13 cellular contexts compared by ENCODE assay signal in the genomic region with DNA sequence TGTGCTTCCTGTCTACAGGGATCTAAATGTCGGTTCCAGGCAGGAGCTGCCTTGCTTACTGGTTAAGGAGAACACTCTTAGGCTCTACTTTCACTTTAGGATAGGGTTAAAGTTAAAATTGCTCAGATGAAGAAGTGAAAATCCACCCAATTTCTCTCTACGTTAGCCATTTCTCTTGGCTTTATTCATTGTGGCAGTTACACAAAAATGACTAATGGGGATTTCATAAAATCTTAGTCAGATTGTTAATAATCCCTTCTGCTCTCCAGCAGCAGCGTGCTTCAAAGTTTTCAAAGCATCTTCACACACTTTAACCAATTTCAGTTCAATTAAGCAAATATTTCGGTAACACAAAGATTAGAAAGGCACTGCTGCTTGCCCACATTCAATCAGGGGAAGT. TPM values are rescaled to one million over a fixed set of nuclear protein-coding genes. Genes with fewer than 3 reads are reported as not detected.
DNase-seq lines count a peak whose midpoint lies in the region; ATAC-seq, FAIRE-seq and TF ChIP-seq lines count a peak whose summit lies in the region.
"Had no signal": no experiment of that assay in that cellular context is flagged by ENCODE, and none has a peak within 500 bp of the region (broad histone marks: within the 10 kb centered on the region; RNA-seq: fewer than 3 reads in every experiment).

No MANE protein-coding gene starts in this region.

- no peaks in the 10 kb centered on the region for H3K27me3 ChIP-seq in GM12878 (replicated peaks in 1 of 2; ENCODE audit: control insufficient read depth in 2 of 2, insufficient read depth in 2 of 2, low read length in 1 of 2)
- H3K27me3 ChIP-seq in left lung = peaks cover 0 to 9% of the 10 kb centered on the region in 2 donors

- intact Hi-C loops in GM12878 (cut with micrococcal nuclease; ENCODE audit: unreplicated experiment) (no loop called here), left lung (cut with DNase I) (no loop called here)

- no peaks in the 10 kb centered on the region for H4K20me1 ChIP-seq in GM12878 (ENCODE audit: control insufficient read depth, insufficient read depth)

- no peak overlapping the region for H3K9ac ChIP-seq in GM12878 (ENCODE audit: control insufficient read depth, insufficient read depth, low read length)

- ATAC-seq in GM21390 (IDR thresholded peaks at IDR 0.05; ENCODE audit: unreplicated experiment) (peak; percentile 67), HG03378 (IDR thresholded peaks at IDR 0.05; ENCODE audit: unreplicated experiment) (peak; percentile 71), GM12878 (peak; percentile 88), left lung (no peak)

- H3K4me3 ChIP-seq in GM12878 (peak overlapping the region; percentile 9; the same call in 1 of the 2 replicates), left lung (no peak overlapping the region)

- H3K4me2 ChIP-seq in GM12878 (ENCODE audit: control insufficient read depth, insufficient read depth) = peak overlapping the region; percentile 33

- TF ChIP-seq CTCF in GM12878 (IDR thresholded peaks at IDR 0.05 in 2 of 3, conservative IDR thresholded peaks at IDR 0.05 in 1 of 3; ENCODE audit: control insufficient read depth in 2 of 3, extremely low read depth in 1 of 3, insufficient read depth in 1 of 3, low read depth in 3 of 3, low read length in 3 of 3) (no peak), left lung (IDR thresholded peaks at IDR 0.05) (no peak)

- RAD21 ChIA-PET in GM12878 (lab: Charles Lee; ENCODE audit: unreplicated experiment) = interaction anchor here (1.0 to 1.4 kb wide), 5 partner anchors 14 to 925 kb away, joined by 3 to 4 read pairs (median 3); a partner anchor contains a TSS

- no TSS peak for BruUV-seq in GM12878 (replicated peaks; lab: Mats Ljungman, UMichigan)

- no peak overlapping the region for H2AFZ ChIP-seq in GM12878 (ENCODE audit: control insufficient read depth, low read depth, low read length)

- in situ Hi-C loops in GM12878 (cut with MboI) = no loop called here

- H3K27ac ChIP-seq in GM12878 (ENCODE audit: control insufficient read depth, insufficient read depth) = peak overlapping the region; percentile 39; the same call in 1 of the 2 replicates
- no peak overlapping the region for H3K27ac ChIP-seq in left lung

- POLR2A ChIA-PET in GM12878 (lab: Charles Lee) = interaction anchor here (1.1 kb wide), 1 partner anchor 58 kb away, joined by 4 read pairs; no protein-coding TSS in a partner anchor

- no peak for TF ChIP-seq POLR2A in GM12891 (IDR thresholded peaks at IDR 0.05; ENCODE audit: low read depth, low read length)
- TF ChIP-seq POLR2A in GM12878 (IDR thresholded peaks at IDR 0.05; ENCODE audit: low read depth, low read length) = no peak

- no peaks in the 10 kb centered on the region for H3K9me3 ChIP-seq in GM12878 (replicated peaks; ENCODE audit: control insufficient read depth, insufficient read depth, low read length)
- no peaks in the 10 kb centered on the region for H3K9me3 ChIP-seq in left lung

- H3K36me3 ChIP-seq in GM12878 (ENCODE audit: control insufficient read depth in 2 of 2, insufficient read depth in 2 of 2, low read length in 1 of 2) (no peaks in the 10 kb centered on the region), left lung (no peaks in the 10 kb centered on the region)

- peak; percentile 23 to 49; a peak in 1 of 4 replicates for TF ChIP-seq EP300 in GM12878 (IDR thresholded peaks at IDR 0.05; ENCODE audit: borderline replicate concordance in 1 of 2, control insufficient read depth in 1 of 2, low read depth in 2 of 2, low read length in 2 of 2)

- SMC1A ChIA-PET in GM12878 (lab: Charles Lee; ENCODE audit: uncharacterized antibody, unreplicated experiment) = interaction anchor here (0.9 to 1.6 kb wide), 2 partner anchors 14 to 17 kb away, joined by 3 to 4 read pairs; no protein-coding TSS in a partner anchor

- TF ChIP-seq RAD21 in GM12878 (IDR thresholded peaks at IDR 0.05; ENCODE audit: insufficient read depth, low read depth, low read length) = no peak

- 0 out of 2 replicates have a peak, but pooled peaks cover 4% of the 10 kb centered on the region for H3K4me1 ChIP-seq in GM12878 (ENCODE audit: control insufficient read depth, insufficient read depth, low read length)
- H3K4me1 ChIP-seq in left lung = no peaks in the 10 kb centered on the region

- DNase-seq in GM12891 (ENCODE audit: insufficient read length, low spot score) (no peak), GM12878 (ENCODE audit: low read depth, low spot score) (peak; percentile 41), left lung (no peak), pons (ENCODE audit: low spot score) (no peak), retina (no peak), NCI-H510A (lab: John Stamatoyannopoulos, UW) (no peak)
- DNase-seq: activated CD4-positive, alpha-beta T cell treated with anti-CD3 and anti-CD28 coated beads, Interleukin-2, amount 10 ng/mL, durations not matched to agents 7 days and 5 days; AML-193; KG1; NCI-H2029 treated with DMSO at 0.1 percent for 48 hours; nephron progenitor cell had no signal

- CTCF ChIA-PET in GM12878 (lab: Yijun Ruan, JAX) = interaction anchor here (1.4 to 2.5 kb wide), 2 partner anchors 24 to 26 kb away, joined by 3 to 10 read pairs; no protein-coding TSS in a partner anchor

- FAIRE-seq in GM12891 (lab: Jason Lieb, UNC) = peak; percentile 28
- FAIRE-seq in GM12878 (lab: Jason Lieb, UNC) = no peak

- no peaks in the 10 kb centered on the region for H3K79me2 ChIP-seq in GM12878 (ENCODE audit: control insufficient read depth, insufficient read depth, low read length)

- WGBS in GM12878 (ENCODE audit: insufficient coverage, insufficient replicate concordance, low lambda C conversion rate, missing lambda C conversion rate) = 0% methylated on average over 4 of the region's 4 CpGs

TF ChIP-seq in GM12891, 5 proteins besides CTCF, POLR2A, EP300 and RAD21:
- no peak for TF ChIP-seq TAF1 (IDR thresholded peaks at IDR 0.05; ENCODE audit: low read depth, low read length)
- peak; percentile 62 for TF ChIP-seq SPI1 (IDR thresholded peaks at IDR 0.05; ENCODE audit: low read depth, low read length)
- TF ChIP-seq PAX5 (IDR thresholded peaks at IDR 0.05; ENCODE audit: insufficient read depth, low read length, severe bottlenecking) = no peak

TF ChIP-seq in GM12878, 131 proteins besides CTCF, POLR2A, EP300 and RAD21 (continues in another document):
- peak; percentile 45 for TF ChIP-seq EED (IDR thresholded peaks at IDR 0.05; ENCODE audit: low read depth)
- TF ChIP-seq ZNF24 (IDR thresholded peaks at IDR 0.05) = peak; percentile 47; the same call in 1 of the 2 replicates
- no peak for TF ChIP-seq FOXK2 (IDR thresholded peaks at IDR 0.05)
- TF ChIP-seq RELA (IDR thresholded peaks at IDR 0.05; ENCODE audit: borderline replicate concordance, partially characterized antibody) = no peak
- TF ChIP-seq ETV6 (conservative IDR thresholded peaks at IDR 0.05 in 1 of 2, IDR thresholded peaks at IDR 0.05 in 1 of 2; ENCODE audit: borderline replicate concordance in 1 of 2, low read depth in 1 of 2) = 0 out of 4 replicates have a peak, but pooled peaks of 1 of the 2 experiments have one; percentile 14
- TF ChIP-seq, protein P1, sequence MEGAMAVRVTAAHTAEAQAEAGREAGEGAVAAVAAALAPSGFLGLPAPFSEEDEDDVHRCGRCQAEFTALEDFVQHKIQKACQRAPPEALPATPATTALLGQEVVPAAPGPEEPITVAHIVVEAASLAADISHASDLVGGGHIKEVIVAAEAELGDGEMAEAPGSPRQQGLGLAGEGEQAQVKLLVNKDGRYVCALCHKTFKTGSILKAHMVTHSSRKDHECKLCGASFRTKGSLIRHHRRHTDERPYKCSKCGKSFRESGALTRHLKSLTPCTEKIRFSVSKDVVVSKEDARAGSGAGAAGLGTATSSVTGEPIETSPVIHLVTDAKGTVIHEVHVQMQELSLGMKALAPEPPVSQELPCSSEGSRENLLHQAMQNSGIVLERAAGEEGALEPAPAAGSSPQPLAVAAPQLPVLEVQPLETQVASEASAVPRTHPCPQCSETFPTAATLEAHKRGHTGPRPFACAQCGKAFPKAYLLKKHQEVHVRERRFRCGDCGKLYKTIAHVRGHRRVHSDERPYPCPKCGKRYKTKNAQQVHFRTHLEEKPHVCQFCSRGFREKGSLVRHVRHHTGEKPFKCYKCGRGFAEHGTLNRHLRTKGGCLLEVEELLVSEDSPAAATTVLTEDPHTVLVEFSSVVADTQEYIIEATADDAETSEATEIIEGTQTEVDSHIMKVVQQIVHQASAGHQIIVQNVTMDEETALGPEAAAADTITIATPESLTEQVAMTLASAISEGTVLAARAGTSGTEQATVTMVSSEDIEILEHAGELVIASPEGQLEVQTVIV (IDR thresholded peaks at IDR 0.05; ENCODE audit: borderline replicate concordance, partially characterized antibody) = no peak
- TF ChIP-seq, protein P2, sequence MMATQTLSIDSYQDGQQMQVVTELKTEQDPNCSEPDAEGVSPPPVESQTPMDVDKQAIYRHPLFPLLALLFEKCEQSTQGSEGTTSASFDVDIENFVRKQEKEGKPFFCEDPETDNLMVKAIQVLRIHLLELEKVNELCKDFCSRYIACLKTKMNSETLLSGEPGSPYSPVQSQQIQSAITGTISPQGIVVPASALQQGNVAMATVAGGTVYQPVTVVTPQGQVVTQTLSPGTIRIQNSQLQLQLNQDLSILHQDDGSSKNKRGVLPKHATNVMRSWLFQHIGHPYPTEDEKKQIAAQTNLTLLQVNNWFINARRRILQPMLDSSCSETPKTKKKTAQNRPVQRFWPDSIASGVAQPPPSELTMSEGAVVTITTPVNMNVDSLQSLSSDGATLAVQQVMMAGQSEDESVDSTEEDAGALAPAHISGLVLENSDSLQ (IDR thresholded peaks at IDR 0.05) = 0 out of 2 replicates have a peak, but pooled peaks have one; percentile 8
- peak; percentile 34 for TF ChIP-seq RUNX3 (IDR thresholded peaks at IDR 0.05; ENCODE audit: low read length)

RNA-seq across cellular contexts. Expression of a gene that starts 58.4 kb away (rescaled TPM):
- polyA plus RNA-seq in GM12891 (2012; ENCODE audit: low read depth, missing spikeins) = 43.0 TPM
- total RNA-seq in GM12878 (2013; cell fraction: nucleolus; rRNA removed) = 72.5 and 78.0 TPM in 2 replicates
- total RNA-seq in GM12878 (2014; rRNA removed) (50.2 and 54.7 TPM in 2 replicates), GM12878 (2014; rRNA removed; fragmentation: Illumina TruSeq; extraction: Trizol) (61.1 and 61.5 TPM in 2 replicates), GM12878 (2021) (51.2 and 52.8 TPM in 2 replicates), left lung (100 to 1,000 TPM in 1 of 2 donors, 10 to 100 TPM in 1; 99.7 to 132 TPM)
- 35.9 TPM for polyA plus RNA-seq in GM12878 (2011; ENCODE audit: low read depth)
- polyA plus RNA-seq in GM12878 (2011; rRNA removed) (73.1 and 103 TPM in 2 replicates), GM12878 (2014; fragmentation: Illumina TruSeq; extraction: Trizol) (62.5 and 86.8 TPM in 2 replicates), GM12878 (2014; fragmentation: Nextera tagmentation; extraction: Ambion mirVana) (10 to 100 TPM; 17.6 to 37.4 TPM), GM12878 (2014; rRNA removed) (44.1 and 49.5 TPM in 2 replicates), GM12878 (2016; fragmentation: Nextera tagmentation; extraction: Ambion mirVana) (10 to 100 TPM; 70.9 to 76.7 TPM)
- polyA plus RNA-seq in GM12878 (2011; cell fraction: cytosol; rRNA removed) = 25.5 and 27.0 TPM in 2 replicates
- 42.9 and 49.0 TPM in 2 replicates for polyA plus RNA-seq in GM12878 (2011; cell fraction: nucleus; rRNA removed)
- polyA plus RNA-seq in GM12878 (2012) = 50.1 and 52.4 TPM in 2 replicates
- 24.5 and 33.3 TPM in 2 replicates for polyA minus RNA-seq in GM12878 (2011; rRNA and poly(A)+ RNA removed)
- polyA minus RNA-seq in GM12878 (2011; cell fraction: cytosol; rRNA and poly(A)+ RNA removed) = 19.1 and 21.6 TPM in 2 replicates
- polyA minus RNA-seq in GM12878 (2011; cell fraction: nucleus; rRNA and poly(A)+ RNA removed) = 18.5 and 26.6 TPM in 2 replicates
